4 cellular contexts compared by ENCODE assay signal in the genomic region with DNA sequence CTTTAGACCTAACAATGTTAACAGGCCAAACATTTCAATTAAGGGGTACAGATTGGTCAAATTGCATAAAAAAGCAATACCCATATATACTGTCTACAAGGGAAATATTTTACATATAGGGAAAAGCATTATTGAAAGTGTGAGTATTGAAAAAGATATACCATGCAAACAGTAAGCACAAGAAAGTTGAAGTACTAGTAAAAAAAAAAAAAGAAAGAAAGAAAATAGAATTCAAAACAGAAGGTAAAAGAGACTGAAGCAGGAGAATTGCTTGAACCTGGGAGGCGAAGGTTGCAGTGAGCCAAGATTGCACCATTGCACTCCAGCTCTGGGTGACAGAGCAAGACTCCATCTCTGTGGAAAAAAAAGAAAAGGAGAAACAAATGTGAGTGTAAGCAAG. TPM values are rescaled to one million over a fixed set of nuclear protein-coding genes. Genes with fewer than 3 reads are reported as not detected.
"Had no signal": no experiment of that assay in that cellular context is flagged by ENCODE, and none has a peak within 500 bp of the region (broad histone marks: within the 10 kb centered on the region; RNA-seq: fewer than 3 reads in every experiment).

No MANE protein-coding gene starts in this region.

- H3K4me3 ChIP-seq: GM12878 had no signal

- DNase-seq: GDM1, GF-D8 had no signal

RNA-seq across cellular contexts. Expression of a gene that starts 5.3 kb away (rescaled TPM):
- total RNA-seq: GM12878 had no signal

RNA-seq across cellular contexts. Expression of a gene that starts 55.9 kb away (rescaled TPM):
- total RNA-seq: GM12878 had no signal

RNA-seq across cellular contexts. Expression of a gene that starts 56.0 kb away (rescaled TPM):
- total RNA-seq: G401 had no signal
